8 cellular contexts compared by ENCODE assay signal in genomic region chr1:28417441-28418277, GRCh38. TPM values are rescaled to one million over a fixed set of nuclear protein-coding genes. Genes with fewer than 3 reads are reported as not detected.
A peak's percentile ranks its signal among the peaks of the same experiment; 100 is the strongest.
DNase-seq lines count a peak whose midpoint lies in the region; ATAC-seq and TF ChIP-seq lines count a peak whose summit lies in the region.

No MANE protein-coding gene starts in this region.

- H3K4me3 ChIP-seq in SK-N-SH (ENCODE audit: low read depth in 2 of 2, low read length in 1 of 2): peak overlapping the region; percentile 17 to 46; a peak in 2 of 4 replicates
- H3K4me3 ChIP-seq in fibroblast of pulmonary artery (replicated peaks; ENCODE audit: low read depth, low read length): peak overlapping the region; percentile 36

- POLR2A ChIA-PET in SK-N-SH (lab: Yijun Ruan, JAX): no interaction called here

- H3K4me1 ChIP-seq in SK-N-SH (ENCODE audit: control insufficient read depth in 1 of 2, insufficient read depth in 2 of 2, low read depth in 1 of 2, low read length in 1 of 2): peaks cover 16 to 27% of the 10 kb centered on the region in 2 experiments

- H3K27me3 ChIP-seq in SK-N-SH (ENCODE audit: insufficient read depth): no peaks in the 10 kb centered on the region

- peaks cover 0 to 4% of the 10 kb centered on the region in 2 experiments for H3K36me3 ChIP-seq in SK-N-SH (replicated peaks in 1 of 2; ENCODE audit: control insufficient read depth in 1 of 2, insufficient read depth in 2 of 2, low read length in 1 of 2)

- H4K20me1 ChIP-seq in SK-N-SH (ENCODE audit: insufficient read depth): no peaks in the 10 kb centered on the region

- H3K79me2 ChIP-seq in SK-N-SH (ENCODE audit: insufficient read depth): peaks cover 53% of the 10 kb centered on the region; the same call in 1 of the 2 replicates

- H3K27ac ChIP-seq in SK-N-SH (ENCODE audit: low read depth in 2 of 2, low read length in 1 of 2): peak overlapping the region; percentile 73 to 80; a peak in 3 of 4 replicates

- DNase-seq in AG08395 (ENCODE audit: low spot score) (peak; percentile 37), SK-N-SH (peak; percentile 40), fibroblast of pulmonary artery (ENCODE audit: low read depth) (peak; percentile 71), NCI-H1092 (lab: John Stamatoyannopoulos, UW) (no peak)
- DNase-seq in stimulated activated naive CD4-positive, alpha-beta T cell (lab: John Stamatoyannopoulos, UW): no peak

- peak; percentile 39 to 42; a peak in 2 of 4 replicates for TF ChIP-seq EP300 in SK-N-SH (IDR thresholded peaks at IDR 0.05; ENCODE audit: borderline replicate concordance in 1 of 2, low read depth in 1 of 2, low read length in 1 of 2)

- 43% methylated on average over 4 of the region's 4 CpGs for WGBS in SK-N-SH (ENCODE audit: low lambda C conversion rate)

- no peaks in the 10 kb centered on the region for H3K9me3 ChIP-seq in SK-N-SH

- TF ChIP-seq CTCF in SK-N-SH (IDR thresholded peaks at IDR 0.05) (no peak), fibroblast of pulmonary artery (IDR thresholded peaks at IDR 0.05; ENCODE audit: low read length, missing control alignments) (no peak)

- peaks cover 56% of the 10 kb centered on the region for H3F3A ChIP-seq in SK-N-SH (replicated peaks; ENCODE audit: insufficient read depth)

- no peaks in the 10 kb centered on the region for H3K9me2 ChIP-seq in SK-N-SH

- ATAC-seq in GM21723 (IDR thresholded peaks at IDR 0.05; ENCODE audit: unreplicated experiment) (peak; percentile 67), GM19035 (IDR thresholded peaks at IDR 0.05; ENCODE audit: unreplicated experiment) (no peak), GM19023 (IDR thresholded peaks at IDR 0.05; ENCODE audit: unreplicated experiment) (no peak)

- CTCF ChIA-PET in SK-N-SH (lab: Yijun Ruan, JAX): no interaction called here

- peak overlapping the region; percentile 83 for H3K4me2 ChIP-seq in SK-N-SH

- H2AFZ ChIP-seq in SK-N-SH (ENCODE audit: low read depth): no peak overlapping the region

- peak overlapping the region; percentile 68; the same call in 1 of the 2 replicates for H3K9ac ChIP-seq in SK-N-SH

- TF ChIP-seq RAD21 in SK-N-SH (IDR thresholded peaks at IDR 0.05; ENCODE audit: low read length): no peak

TF ChIP-seq in SK-N-SH, 30 proteins besides CTCF, POLR2A, EP300 and RAD21 (continues in another document):
- TF ChIP-seq FOXM1 (IDR thresholded peaks at IDR 0.05; ENCODE audit: low read depth): no peak
- no peak; the same call in 1 of the 2 replicates for TF ChIP-seq NFIC (IDR thresholded peaks at IDR 0.05; ENCODE audit: borderline replicate concordance)
- 0 out of 2 replicates have a peak, but pooled peaks have one; percentile 25 for TF ChIP-seq MAX (IDR thresholded peaks at IDR 0.05; ENCODE audit: low read depth)
- no peak for TF ChIP-seq USF2 (IDR thresholded peaks at IDR 0.05; ENCODE audit: borderline replicate concordance, low read depth, low read length)
- TF ChIP-seq FOXJ3 (CRISPR knock-in tag; IDR thresholded peaks at IDR 0.05): no peak
- no peak for TF ChIP-seq RCOR1 (IDR thresholded peaks at IDR 0.05; ENCODE audit: low read length)
- peak; percentile 30; the same call in 1 of the 2 replicates for TF ChIP-seq MXI1 (IDR thresholded peaks at IDR 0.05; ENCODE audit: low read depth, low read length)
- peak; percentile 60 for TF ChIP-seq JUND (IDR thresholded peaks at IDR 0.05)
- no peak for TF ChIP-seq GABPA (IDR thresholded peaks at IDR 0.05; ENCODE audit: low read depth)
- TF ChIP-seq SMC3 (IDR thresholded peaks at IDR 0.05; ENCODE audit: low read depth, low read length): no peak
- TF ChIP-seq IRF3 (IDR thresholded peaks at IDR 0.05; ENCODE audit: low read depth, low read length): no peak
- no peak for TF ChIP-seq TEAD4 (IDR thresholded peaks at IDR 0.05; ENCODE audit: borderline replicate concordance, insufficient read depth)
- TF ChIP-seq TAF1 (IDR thresholded peaks at IDR 0.05; ENCODE audit: borderline replicate concordance, low read depth, low read length): no peak
- TF ChIP-seq MEF2A (IDR thresholded peaks at IDR 0.05; ENCODE audit: borderline replicate concordance, low read depth): no peak
- TF ChIP-seq USF1 (IDR thresholded peaks at IDR 0.05; ENCODE audit: borderline replicate concordance, low read depth): no peak
- peak; percentile 65 for TF ChIP-seq GATA2 (CRISPR knock-in tag; IDR thresholded peaks at IDR 0.05)
- peak; percentile 51; the same call in 1 of the 2 replicates for TF ChIP-seq TCF12 (IDR thresholded peaks at IDR 0.05)
- TF ChIP-seq ELF1 (IDR thresholded peaks at IDR 0.05): no peak
- TF ChIP-seq REST (IDR thresholded peaks at IDR 0.05; ENCODE audit: low read depth, low read length): no peak
- TF ChIP-seq FOSL2 (IDR thresholded peaks at IDR 0.05; ENCODE audit: borderline replicate concordance, low read depth): peak; percentile 66; the same call in 1 of the 2 replicates
- TF ChIP-seq POLR2AphosphoS5 (IDR thresholded peaks at IDR 0.05; ENCODE audit: low read depth, low read length): no peak; the same call in 1 of the 2 replicates
- TF ChIP-seq RFX5 (IDR thresholded peaks at IDR 0.05; ENCODE audit: low read length): 0 out of 2 replicates have a peak, but pooled peaks have one; percentile 29
- TF ChIP-seq PBX3 (IDR thresholded peaks at IDR 0.05): peak; percentile 86
- no peak for TF ChIP-seq EZH2phosphoT487 (IDR thresholded peaks at IDR 0.05; ENCODE audit: borderline replicate concordance, low read depth)
- TF ChIP-seq RXRA (IDR thresholded peaks at IDR 0.05; ENCODE audit: borderline replicate concordance, low read depth): no peak
- no peak for TF ChIP-seq SIN3A (IDR thresholded peaks at IDR 0.05; ENCODE audit: borderline replicate concordance, low read depth, low read length)

RNA-seq across cellular contexts. Expression of gene PHACTR4, which starts 48.1 kb away (rescaled TPM):
- 9.8 and 10.5 TPM in 2 replicates for polyA plus RNA-seq in SK-N-SH (2012; rRNA removed)
- polyA plus RNA-seq in SK-N-SH (2012; cell fraction: cytosol; rRNA removed): 11.8 and 14.9 TPM in 2 replicates
- 13.9 and 20.9 TPM in 2 replicates for polyA plus RNA-seq in SK-N-SH (2012; cell fraction: nucleus; rRNA removed)

Comparison
In these comparisons a context has a peak if more than half of its experiments do, and no peak if none do; other contexts are left out.
1. DNase-seq: peak in AG08395 (single experiment), SK-N-SH (single experiment) and fibroblast of pulmonary artery (single experiment); none in NCI-H1092 (single experiment) and stimulated activated naive CD4-positive, alpha-beta T cell (0 of 6).